ENCODE assay signal across 10 cellular contexts in the genomic region with DNA sequence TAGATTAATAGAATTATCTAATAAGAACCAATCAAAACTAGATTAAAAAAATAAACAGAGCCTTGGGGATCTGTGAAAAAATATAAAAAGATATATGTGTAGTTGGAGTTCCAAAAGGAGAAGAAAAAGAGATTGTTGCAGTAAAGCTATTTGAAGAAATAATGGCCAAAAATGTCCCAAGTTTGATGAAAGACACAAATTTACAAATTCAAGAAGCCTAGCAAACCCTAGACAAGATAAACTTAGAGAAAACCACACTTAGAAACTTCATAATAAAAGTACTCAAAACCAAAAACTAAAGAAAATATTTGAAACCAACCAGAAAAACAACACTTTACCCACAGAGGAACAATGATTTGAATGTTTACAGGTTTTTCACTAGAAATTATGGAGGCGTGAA.
"Had no signal": no experiment of that assay in that cellular context is flagged by ENCODE, and none has a peak within 500 bp of the region (broad histone marks: within the 10 kb centered on the region; RNA-seq: fewer than 3 reads in every experiment).

No MANE protein-coding gene starts in this region.

- H3K4me3 ChIP-seq: GM23248, GM23338, HAP-1 had no signal

- H3K9me3 ChIP-seq: HAP-1 had no signal

- H3K4me1 ChIP-seq: HAP-1 had no signal

- FAIRE-seq: H1, H54 had no signal

- H3K36me3 ChIP-seq: HAP-1 had no signal

- H3K27ac ChIP-seq: GM23248 had no signal

- DNase-seq: GM23248, H7, H9, HCEC 1CT, HFFc6 had no signal

- ATAC-seq: GM23338, HCT116 had no signal
